Comparison of ENCODE assay signal across 1 cellular context in genomic region chr14:22824711-22825359, GRCh38.
A peak's percentile ranks its signal among the peaks of the same experiment; 100 is the strongest.
TF ChIP-seq lines count a peak whose summit lies in the region.

No MANE protein-coding gene starts in this region.

TF ChIP-seq in HepG2, 621 proteins besides CTCF, POLR2A, EP300 and RAD21 (continued from another document):
- TF ChIP-seq SNRNP70 (IDR thresholded peaks at IDR 0.05; ENCODE audit: low read depth, low read length), result no peak
- no peak; the same call in 1 of the 2 replicates for TF ChIP-seq ZNF614 (CRISPR knock-in tag; IDR thresholded peaks at IDR 0.05; ENCODE audit: borderline replicate concordance)
- no peak for TF ChIP-seq SMAD1 (CRISPR knock-in tag; IDR thresholded peaks at IDR 0.05; ENCODE audit: borderline replicate concordance, low read depth)
- TF ChIP-seq ZNF230 (CRISPR knock-in tag; IDR thresholded peaks at IDR 0.05), result 0 out of 2 replicates have a peak, but pooled peaks have one; percentile 34
- no peak for TF ChIP-seq ZNF431 (CRISPR knock-in tag; IDR thresholded peaks at IDR 0.05; ENCODE audit: borderline replicate concordance, low read depth)
- peak; percentile 51 for TF ChIP-seq FOSL2 (CRISPR knock-in tag; IDR thresholded peaks at IDR 0.05)
- TF ChIP-seq KDM4B (CRISPR knock-in tag; IDR thresholded peaks at IDR 0.05), result no peak
- TF ChIP-seq ZKSCAN8 (CRISPR knock-in tag; IDR thresholded peaks at IDR 0.05; ENCODE audit: borderline replicate concordance), result no peak
- TF ChIP-seq EEA1 (CRISPR knock-in tag; IDR thresholded peaks at IDR 0.05; ENCODE audit: borderline replicate concordance), result no peak
- peak; percentile 48; the same call in 1 of the 2 replicates for TF ChIP-seq ZNF788 (CRISPR knock-in tag; IDR thresholded peaks at IDR 0.05; ENCODE audit: borderline replicate concordance)
- no peak for TF ChIP-seq FOXO1 (CRISPR knock-in tag; IDR thresholded peaks at IDR 0.05)
- TF ChIP-seq ZBTB43 (CRISPR knock-in tag; conservative IDR thresholded peaks at IDR 0.05), result no peak
- peak; percentile 52 for TF ChIP-seq PHF5A (CRISPR knock-in tag; IDR thresholded peaks at IDR 0.05; ENCODE audit: low read depth, unreplicated experiment)
- TF ChIP-seq ZHX1 (CRISPR knock-in tag; IDR thresholded peaks at IDR 0.05; ENCODE audit: low read depth), result no peak
- TF ChIP-seq HOXA9 (CRISPR knock-in tag; IDR thresholded peaks at IDR 0.05; ENCODE audit: borderline replicate concordance), result no peak
- peak; percentile 57; the same call in 1 of the 2 replicates for TF ChIP-seq KDM5B (CRISPR knock-in tag; IDR thresholded peaks at IDR 0.05; ENCODE audit: borderline replicate concordance)
- TF ChIP-seq, protein P1, sequence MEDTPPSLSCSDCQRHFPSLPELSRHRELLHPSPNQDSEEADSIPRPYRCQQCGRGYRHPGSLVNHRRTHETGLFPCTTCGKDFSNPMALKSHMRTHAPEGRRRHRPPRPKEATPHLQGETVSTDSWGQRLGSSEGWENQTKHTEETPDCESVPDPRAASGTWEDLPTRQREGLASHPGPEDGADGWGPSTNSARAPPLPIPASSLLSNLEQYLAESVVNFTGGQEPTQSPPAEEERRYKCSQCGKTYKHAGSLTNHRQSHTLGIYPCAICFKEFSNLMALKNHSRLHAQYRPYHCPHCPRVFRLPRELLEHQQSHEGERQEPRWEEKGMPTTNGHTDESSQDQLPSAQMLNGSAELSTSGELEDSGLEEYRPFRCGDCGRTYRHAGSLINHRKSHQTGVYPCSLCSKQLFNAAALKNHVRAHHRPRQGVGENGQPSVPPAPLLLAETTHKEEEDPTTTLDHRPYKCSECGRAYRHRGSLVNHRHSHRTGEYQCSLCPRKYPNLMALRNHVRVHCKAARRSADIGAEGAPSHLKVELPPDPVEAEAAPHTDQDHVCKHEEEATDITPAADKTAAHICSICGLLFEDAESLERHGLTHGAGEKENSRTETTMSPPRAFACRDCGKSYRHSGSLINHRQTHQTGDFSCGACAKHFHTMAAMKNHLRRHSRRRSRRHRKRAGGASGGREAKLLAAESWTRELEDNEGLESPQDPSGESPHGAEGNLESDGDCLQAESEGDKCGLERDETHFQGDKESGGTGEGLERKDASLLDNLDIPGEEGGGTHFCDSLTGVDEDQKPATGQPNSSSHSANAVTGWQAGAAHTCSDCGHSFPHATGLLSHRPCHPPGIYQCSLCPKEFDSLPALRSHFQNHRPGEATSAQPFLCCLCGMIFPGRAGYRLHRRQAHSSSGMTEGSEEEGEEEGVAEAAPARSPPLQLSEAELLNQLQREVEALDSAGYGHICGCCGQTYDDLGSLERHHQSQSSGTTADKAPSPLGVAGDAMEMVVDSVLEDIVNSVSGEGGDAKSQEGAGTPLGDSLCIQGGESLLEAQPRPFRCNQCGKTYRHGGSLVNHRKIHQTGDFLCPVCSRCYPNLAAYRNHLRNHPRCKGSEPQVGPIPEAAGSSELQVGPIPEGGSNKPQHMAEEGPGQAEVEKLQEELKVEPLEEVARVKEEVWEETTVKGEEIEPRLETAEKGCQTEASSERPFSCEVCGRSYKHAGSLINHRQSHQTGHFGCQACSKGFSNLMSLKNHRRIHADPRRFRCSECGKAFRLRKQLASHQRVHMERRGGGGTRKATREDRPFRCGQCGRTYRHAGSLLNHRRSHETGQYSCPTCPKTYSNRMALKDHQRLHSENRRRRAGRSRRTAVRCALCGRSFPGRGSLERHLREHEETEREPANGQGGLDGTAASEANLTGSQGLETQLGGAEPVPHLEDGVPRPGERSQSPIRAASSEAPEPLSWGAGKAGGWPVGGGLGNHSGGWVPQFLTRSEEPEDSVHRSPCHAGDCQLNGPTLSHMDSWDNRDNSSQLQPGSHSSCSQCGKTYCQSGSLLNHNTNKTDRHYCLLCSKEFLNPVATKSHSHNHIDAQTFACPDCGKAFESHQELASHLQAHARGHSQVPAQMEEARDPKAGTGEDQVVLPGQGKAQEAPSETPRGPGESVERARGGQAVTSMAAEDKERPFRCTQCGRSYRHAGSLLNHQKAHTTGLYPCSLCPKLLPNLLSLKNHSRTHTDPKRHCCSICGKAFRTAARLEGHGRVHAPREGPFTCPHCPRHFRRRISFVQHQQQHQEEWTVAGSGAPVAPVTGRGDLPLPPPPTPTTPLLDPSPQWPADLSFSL (CRISPR knock-in tag; IDR thresholded peaks at IDR 0.05), result 0 out of 2 replicates have a peak, but pooled peaks have one; percentile 30
- TF ChIP-seq SIN3A (IDR thresholded peaks at IDR 0.05; ENCODE audit: borderline replicate concordance, low read depth, low read length), result no peak
- no peak for TF ChIP-seq MXI1 (IDR thresholded peaks at IDR 0.05; ENCODE audit: borderline replicate concordance, low read depth, low read length)
- TF ChIP-seq ETV5 (CRISPR knock-in tag; IDR thresholded peaks at IDR 0.05; ENCODE audit: borderline replicate concordance), result peak; percentile 28; the same call in 1 of the 2 replicates
- TF ChIP-seq TAF1 (CRISPR knock-in tag; IDR thresholded peaks at IDR 0.05), result 0 out of 2 replicates have a peak, but pooled peaks have one; percentile 9
- 0 out of 2 replicates have a peak, but pooled peaks have one; percentile 31 for TF ChIP-seq ZNF724P (CRISPR knock-in tag; IDR thresholded peaks at IDR 0.05; ENCODE audit: borderline replicate concordance)
- no peak for TF ChIP-seq SMARCE1 (IDR thresholded peaks at IDR 0.05; ENCODE audit: borderline replicate concordance)
- TF ChIP-seq YEATS4 (CRISPR knock-in tag; IDR thresholded peaks at IDR 0.05; ENCODE audit: borderline replicate concordance), result peak; percentile 15; the same call in 1 of the 2 replicates
- no peak for TF ChIP-seq ZNF292 (CRISPR knock-in tag; IDR thresholded peaks at IDR 0.05; ENCODE audit: borderline replicate concordance, low read depth)
- TF ChIP-seq HOXA5 (CRISPR knock-in tag; IDR thresholded peaks at IDR 0.05), result no peak
- TF ChIP-seq ZSCAN31 (CRISPR knock-in tag; IDR thresholded peaks at IDR 0.05; ENCODE audit: low read depth), result 0 out of 2 replicates have a peak, but pooled peaks have one; percentile 29
- TF ChIP-seq ZNF329 (CRISPR knock-in tag; IDR thresholded peaks at IDR 0.05; ENCODE audit: low read depth), result no peak
- no peak for TF ChIP-seq SCMH1 (CRISPR knock-in tag; IDR thresholded peaks at IDR 0.05; ENCODE audit: borderline replicate concordance)
- TF ChIP-seq U2AF1 (optimal IDR thresholded peaks at IDR 0.05; ENCODE audit: low read depth, low read length), result no peak
- no peak for TF ChIP-seq PAX8 (CRISPR knock-in tag; IDR thresholded peaks at IDR 0.05; ENCODE audit: borderline replicate concordance)
- peak; percentile 6; the same call in 1 of the 2 replicates for TF ChIP-seq HNF4A (CRISPR knock-in tag; IDR thresholded peaks at IDR 0.05)
- TF ChIP-seq NAIF1 (CRISPR knock-in tag; IDR thresholded peaks at IDR 0.05; ENCODE audit: borderline replicate concordance), result no peak
- no peak for TF ChIP-seq MEIS2 (CRISPR knock-in tag; IDR thresholded peaks at IDR 0.05)
- no peak for TF ChIP-seq ZNF674 (CRISPR knock-in tag; IDR thresholded peaks at IDR 0.05; ENCODE audit: low read depth)
- peak; percentile 44 for TF ChIP-seq TEAD3 (CRISPR knock-in tag; optimal IDR thresholded peaks at IDR 0.05; ENCODE audit: borderline replicate concordance)
- TF ChIP-seq ARNT2 (CRISPR knock-in tag; IDR thresholded peaks at IDR 0.05; ENCODE audit: low read depth), result 0 out of 2 replicates have a peak, but pooled peaks have one; percentile 45
- TF ChIP-seq ZNF12 (CRISPR knock-in tag; IDR thresholded peaks at IDR 0.05), result peak; percentile 13; the same call in 1 of the 2 replicates
- peak; percentile 77; the same call in 1 of the 2 replicates for TF ChIP-seq ZNF710 (CRISPR knock-in tag; IDR thresholded peaks at IDR 0.05; ENCODE audit: borderline replicate concordance)
- TF ChIP-seq SRY (CRISPR knock-in tag; IDR thresholded peaks at IDR 0.05), result no peak
- TF ChIP-seq SIX4 (CRISPR knock-in tag; IDR thresholded peaks at IDR 0.05), result 0 out of 2 replicates have a peak, but pooled peaks have one; percentile 12
- no peak for TF ChIP-seq DRAP1 (CRISPR knock-in tag; IDR thresholded peaks at IDR 0.05)
- TF ChIP-seq ZNF362 (CRISPR knock-in tag; IDR thresholded peaks at IDR 0.05; ENCODE audit: borderline replicate concordance), result no peak
- TF ChIP-seq RXRB (CRISPR knock-in tag; IDR thresholded peaks at IDR 0.05; ENCODE audit: borderline replicate concordance), result peak; percentile 30; the same call in 1 of the 2 replicates
- TF ChIP-seq THYN1 (CRISPR knock-in tag; IDR thresholded peaks at IDR 0.05; ENCODE audit: borderline replicate concordance, low read depth), result no peak
TF ChIP-seq in HepG2: peak in this region for 36.
